10 cellular contexts compared by ENCODE assay signal in genomic region chr10:86644412-86645110, GRCh38. TPM values are rescaled to one million over a fixed set of nuclear protein-coding genes. Genes with fewer than 3 reads are reported as not detected.
DNase-seq lines count a peak whose midpoint lies in the region; ATAC-seq and TF ChIP-seq lines count a peak whose summit lies in the region.
"Had no signal": no experiment of that assay in that cellular context is flagged by ENCODE, and none has a peak within 500 bp of the region (broad histone marks: within the 10 kb centered on the region; RNA-seq: fewer than 3 reads in every experiment).

No MANE protein-coding gene starts in this region.

- H3K4me3 ChIP-seq in Loucy (ENCODE audit: low read length, poor library complexity, severe bottlenecking) (no peak overlapping the region), fibroblast of the aortic adventitia (ENCODE audit: low read depth, low read length) (no peak overlapping the region), SJCRH30 (no peak overlapping the region)

- H3K4me2 ChIP-seq in Loucy (ENCODE audit: low read depth, low read length, poor library complexity, severe bottlenecking) = no peak overlapping the region

- H3K9me3 ChIP-seq in Loucy (ENCODE audit: insufficient read depth, low read depth, low read length) (no peaks in the 10 kb centered on the region), SJCRH30 (replicated peaks) (no peaks in the 10 kb centered on the region)

- ATAC-seq in activated naive CD8-positive, alpha-beta T cell treated with anti-CD3 and anti-CD28 coated beads, Interleukin-2, amount 50 U/mL, for 24 hours = peak; percentile 49
- ATAC-seq in GM21717 (IDR thresholded peaks at IDR 0.05; ENCODE audit: unreplicated experiment) = no peak
- ATAC-seq in GM21360 (IDR thresholded peaks at IDR 0.05; ENCODE audit: unreplicated experiment) = no peak

- H3K36me3 ChIP-seq in Loucy (ENCODE audit: insufficient read depth, low read length) = no peaks in the 10 kb centered on the region
- H3K36me3 ChIP-seq in SJCRH30 = no peaks in the 10 kb centered on the region

- H3K79me2 ChIP-seq in Loucy (ENCODE audit: insufficient read depth, low read length) = no peaks in the 10 kb centered on the region

- peaks cover 4% of the 10 kb centered on the region for H3K36me3 Mint-ChIP-seq in activated naive CD8-positive, alpha-beta T cell treated with anti-CD3 and anti-CD28 coated beads, Interleukin-2, amount 50 U/mL, for 24 hours (ENCODE audit: low read depth)
- no peaks in the 10 kb centered on the region for H3K36me3 Mint-ChIP-seq in activated naive CD8-positive, alpha-beta T cell treated with anti-CD3 and anti-CD28 coated beads for 36 hours
- H3K36me3 Mint-ChIP-seq in type B pancreatic cell = no peaks in the 10 kb centered on the region
- H3K36me3 Mint-ChIP-seq: naive B cell had no signal

- DNase-seq in activated naive CD8-positive, alpha-beta T cell treated with anti-CD3 and anti-CD28 coated beads, Interleukin-2, amount 50 U/mL, for 24 hours = peak; percentile 8
- no peak for DNase-seq in activated naive CD8-positive, alpha-beta T cell treated with anti-CD3 and anti-CD28 coated beads for 36 hours
- DNase-seq in fibroblast of the aortic adventitia (ENCODE audit: low read depth) (peak; percentile 23), type B pancreatic cell (ENCODE audit: extremely low spot score, unreplicated experiment) (no peak), SJCRH30 (no peak)
- DNase-seq: CD8-positive, alpha-beta memory T cell; naive B cell had no signal

- no peak overlapping the region for H3K9ac ChIP-seq in Loucy (ENCODE audit: low read depth, low read length, poor library complexity, severe bottlenecking)

- peaks cover 6% of the 10 kb centered on the region for H3K9me3 Mint-ChIP-seq in activated naive CD8-positive, alpha-beta T cell treated with anti-CD3 and anti-CD28 coated beads, Interleukin-2, amount 50 U/mL, for 24 hours
- peaks cover 2% of the 10 kb centered on the region for H3K9me3 Mint-ChIP-seq in activated naive CD8-positive, alpha-beta T cell treated with anti-CD3 and anti-CD28 coated beads for 36 hours
- no peaks in the 10 kb centered on the region for H3K9me3 Mint-ChIP-seq in type B pancreatic cell

- H3K9me2 ChIP-seq in Loucy (replicated peaks; ENCODE audit: low read depth, low read length) = no peaks in the 10 kb centered on the region

- peaks cover 14% of the 10 kb centered on the region for H3K27me3 Mint-ChIP-seq in activated naive CD8-positive, alpha-beta T cell treated with anti-CD3 and anti-CD28 coated beads, Interleukin-2, amount 50 U/mL, for 24 hours
- H3K27me3 Mint-ChIP-seq in activated naive CD8-positive, alpha-beta T cell treated with anti-CD3 and anti-CD28 coated beads for 36 hours = peaks cover 19% of the 10 kb centered on the region
- H3K27me3 Mint-ChIP-seq in type B pancreatic cell = peaks cover 6% of the 10 kb centered on the region

- H3K4me3 Mint-ChIP-seq in activated naive CD8-positive, alpha-beta T cell treated with anti-CD3 and anti-CD28 coated beads, Interleukin-2, amount 50 U/mL, for 24 hours = no peak overlapping the region
- H3K4me3 Mint-ChIP-seq in activated naive CD8-positive, alpha-beta T cell treated with anti-CD3 and anti-CD28 coated beads for 36 hours = no peak overlapping the region
- H3K4me3 Mint-ChIP-seq in type B pancreatic cell = no peak overlapping the region
- H3K4me3 Mint-ChIP-seq: naive B cell had no signal

- no peaks in the 10 kb centered on the region for H3F3A ChIP-seq in Loucy (ENCODE audit: low read depth)

- no peaks in the 10 kb centered on the region for H4K20me1 ChIP-seq in Loucy (ENCODE audit: insufficient read depth, low read length, poor library complexity, severe bottlenecking)

- H2AFZ ChIP-seq in Loucy (ENCODE audit: low read length) = no peak overlapping the region

- no peaks in the 10 kb centered on the region for H3K27me3 ChIP-seq in Loucy (ENCODE audit: insufficient read depth, low read length, poor library complexity, severe bottlenecking)
- H3K27me3 ChIP-seq in SJCRH30 = no peaks in the 10 kb centered on the region

- H3K27ac Mint-ChIP-seq in activated naive CD8-positive, alpha-beta T cell treated with anti-CD3 and anti-CD28 coated beads, Interleukin-2, amount 50 U/mL, for 24 hours = no peak overlapping the region
- H3K27ac Mint-ChIP-seq in activated naive CD8-positive, alpha-beta T cell treated with anti-CD3 and anti-CD28 coated beads for 36 hours = no peak overlapping the region
- no peak overlapping the region for H3K27ac Mint-ChIP-seq in type B pancreatic cell
- H3K27ac Mint-ChIP-seq: naive B cell had no signal

- H3K4me1 ChIP-seq in Loucy (ENCODE audit: insufficient read depth, low read length, poor library complexity, severe bottlenecking) = no peaks in the 10 kb centered on the region
- peaks cover 21% of the 10 kb centered on the region for H3K4me1 ChIP-seq in SJCRH30

- TF ChIP-seq CTCF in Loucy (conservative IDR thresholded peaks at IDR 0.05; ENCODE audit: low read length) = peak; percentile 59
- TF ChIP-seq CTCF in fibroblast of the aortic adventitia (IDR thresholded peaks at IDR 0.05; ENCODE audit: insufficient read depth, low read length) = no peak
- peak; percentile 45 for TF ChIP-seq CTCF in type B pancreatic cell (conservative IDR thresholded peaks at IDR 0.05)

- H3K4me1 Mint-ChIP-seq in activated naive CD8-positive, alpha-beta T cell treated with anti-CD3 and anti-CD28 coated beads, Interleukin-2, amount 50 U/mL, for 24 hours = peaks cover 6% of the 10 kb centered on the region
- H3K4me1 Mint-ChIP-seq in activated naive CD8-positive, alpha-beta T cell treated with anti-CD3 and anti-CD28 coated beads for 36 hours = peaks cover 12% of the 10 kb centered on the region
- H3K4me1 Mint-ChIP-seq in type B pancreatic cell (ENCODE audit: unreplicated experiment) = peaks cover 42% of the 10 kb centered on the region

- no peak overlapping the region for H3K27ac ChIP-seq in SJCRH30

RNA-seq across cellular contexts. Expression of gene OPN4, which starts 9.8 kb away (rescaled TPM):
- not detected for total RNA-seq in activated naive CD8-positive, alpha-beta T cell treated with anti-CD3 and anti-CD28 coated beads for 36 hours
- total RNA-seq in fibroblast of the aortic adventitia (ENCODE audit: low replicate concordance) (not detected in 2 replicates), type B pancreatic cell (ENCODE audit: low replicate concordance) (not detected in 2 replicates)
- total RNA-seq in SJCRH30 (2014; rRNA removed; shearing (Covaris generic)) = not detected in 2 replicates
- total RNA-seq: CD8-positive, alpha-beta memory T cell had no signal

RNA-seq across cellular contexts. Expression of gene LDB3, which starts 23.8 kb away (rescaled TPM):
- total RNA-seq in activated naive CD8-positive, alpha-beta T cell treated with anti-CD3 and anti-CD28 coated beads for 36 hours = under 1 TPM; 0.06 to 0.20 TPM
- total RNA-seq in fibroblast of the aortic adventitia (ENCODE audit: low replicate concordance) (under 0.01 TPM in 1 of 2 replicates, not detected in the other), type B pancreatic cell (ENCODE audit: low replicate concordance) (0.14 and 0.85 TPM in 2 replicates)
- 0.53 and 0.59 TPM in 2 replicates for total RNA-seq in SJCRH30 (2014; rRNA removed; shearing (Covaris generic))

Comparison
In these comparisons a context has a peak if more than half of its experiments do, and no peak if none do; other contexts are left out.
1. DNase-seq: peak in activated naive CD8-positive, alpha-beta T cell treated with anti-CD3 and anti-CD28 coated beads, Interleukin-2, amount 50 U/mL, for 24 hours (single experiment) and fibroblast of the aortic adventitia (single experiment); none in activated naive CD8-positive, alpha-beta T cell treated with anti-CD3 and anti-CD28 coated beads for 36 hours (single experiment), type B pancreatic cell (single experiment) and SJCRH30 (0 of 2).